In genomic region chr9:108994695-108995094, GRCh38 we compare ENCODE assay signal across 9 cellular contexts. TPM values are rescaled to one million over a fixed set of nuclear protein-coding genes. Genes with fewer than 3 reads are reported as not detected.
DNase-seq lines count a peak whose midpoint lies in the region; ATAC-seq and TF ChIP-seq lines count a peak whose summit lies in the region.
"Had no signal": no experiment of that assay in that cellular context is flagged by ENCODE, and none has a peak within 500 bp of the region (broad histone marks: within the 10 kb centered on the region; RNA-seq: fewer than 3 reads in every experiment).

No MANE protein-coding gene starts in this region.

- peak; percentile 86 for ATAC-seq in GM18508 (IDR thresholded peaks at IDR 0.05; ENCODE audit: insufficient read depth, unreplicated experiment)
- peak; percentile 84 for ATAC-seq in HG02840 (IDR thresholded peaks at IDR 0.05; ENCODE audit: low FRiP score, unreplicated experiment)
- no peak for ATAC-seq in CD8-positive, alpha-beta T cell

- H3K9me3 Mint-ChIP-seq in nephron progenitor cell: no peaks in the 10 kb centered on the region
- H3K9me3 Mint-ChIP-seq in CD8-positive, alpha-beta T cell: no peaks in the 10 kb centered on the region

- H3K4me3 ChIP-seq in CD8-positive, alpha-beta T cell (ENCODE audit: low read depth, low read length): no peak overlapping the region
- H3K4me3 ChIP-seq: ascending aorta had no signal

- H3K27ac ChIP-seq in CD8-positive, alpha-beta T cell (ENCODE audit: low read depth, low read length): no peak overlapping the region

- no peaks in the 10 kb centered on the region for H3K4me1 ChIP-seq in CD8-positive, alpha-beta T cell (ENCODE audit: insufficient read depth, low read length)

- DNase-seq in OCI-M1 (lab: John Stamatoyannopoulos, UW): peak; percentile 46
- peak; percentile 87 for DNase-seq in kidney tubule cell (ENCODE audit: low spot score)
- DNase-seq in activated CD8-positive, alpha-beta memory T cell treated with anti-CD3 and anti-CD28 coated beads, Interleukin-2, amount 50 U/mL, for 4 hours: no peak
- DNase-seq in nephron progenitor cell: no peak
- DNase-seq in CD8-positive, alpha-beta T cell: no peak
- DNase-seq in posterior vena cava (ENCODE audit: low spot score): no peak

- intact Hi-C loops in CD8-positive, alpha-beta T cell (cut with DNase I, micrococcal nuclease): no loop called here
- intact Hi-C loops in posterior vena cava (cut with DNase I): no loop called here

- POLR2A ChIA-PET in CD8-positive, alpha-beta T cell (lab: Charles Lee): no interaction called here

- no peak overlapping the region for H3K27ac Mint-ChIP-seq in nephron progenitor cell
- H3K27ac Mint-ChIP-seq in CD8-positive, alpha-beta T cell: no peak overlapping the region

- TF ChIP-seq CTCF in nephron progenitor cell (IDR thresholded peaks at IDR 0.05): no peak
- no peak for TF ChIP-seq CTCF in CD8-positive, alpha-beta T cell (IDR thresholded peaks at IDR 0.05)

- no peaks in the 10 kb centered on the region for H3K4me1 Mint-ChIP-seq in nephron progenitor cell
- H3K4me1 Mint-ChIP-seq in CD8-positive, alpha-beta T cell (ENCODE audit: low read depth): no peaks in the 10 kb centered on the region

- no peaks in the 10 kb centered on the region for H3K9me3 ChIP-seq in CD8-positive, alpha-beta T cell (ENCODE audit: low read length)
- H3K9me3 ChIP-seq: ascending aorta had no signal

- no peak overlapping the region for H3K4me3 Mint-ChIP-seq in nephron progenitor cell
- no peak overlapping the region for H3K4me3 Mint-ChIP-seq in CD8-positive, alpha-beta T cell

- CTCF ChIA-PET in CD8-positive, alpha-beta T cell (lab: Charles Lee): no interaction called here

- no peaks in the 10 kb centered on the region for H3K27me3 Mint-ChIP-seq in nephron progenitor cell (ENCODE audit: low read depth, poor library complexity)
- no peaks in the 10 kb centered on the region for H3K27me3 Mint-ChIP-seq in CD8-positive, alpha-beta T cell (ENCODE audit: low read depth)

- H3K27me3 ChIP-seq in CD8-positive, alpha-beta T cell (ENCODE audit: insufficient read depth, low read length): no peaks in the 10 kb centered on the region
- H3K27me3 ChIP-seq: ascending aorta had no signal

- H3K36me3 Mint-ChIP-seq in nephron progenitor cell (ENCODE audit: low read depth): peaks cover 61% of the 10 kb centered on the region
- H3K36me3 Mint-ChIP-seq in CD8-positive, alpha-beta T cell: no peaks in the 10 kb centered on the region

- H3K36me3 ChIP-seq in CD8-positive, alpha-beta T cell (ENCODE audit: insufficient read depth, low read length): no peaks in the 10 kb centered on the region

RNA-seq across cellular contexts. Expression of gene CTNNAL1, which starts 18.6 kb away (rescaled TPM):
- 1 to 10 TPM; 4.5 to 4.8 TPM for total RNA-seq in CD8-positive, alpha-beta T cell
- 10 to 100 TPM; 36.6 to 67.8 TPM for total RNA-seq in posterior vena cava

Comparison
In these comparisons a context has a peak if more than half of its experiments do, and no peak if none do; other contexts are left out.
1. DNase-seq: peak in OCI-M1 (single experiment) and kidney tubule cell (single experiment); none in activated CD8-positive, alpha-beta memory T cell treated with anti-CD3 and anti-CD28 coated beads, Interleukin-2, amount 50 U/mL, for 4 hours (single experiment), nephron progenitor cell (single experiment), CD8-positive, alpha-beta T cell (0 of 7) and posterior vena cava (single experiment).
2. RNA of gene CTNNAL1, which starts 18.6 kb away (total RNA-seq): 36.6 to 67.8 TPM in posterior vena cava; 4.5 to 4.8 TPM in CD8-positive, alpha-beta T cell; every median in the first group is over 4 times any median in the second.